1 cellular context compared by ENCODE assay signal in the genomic region with DNA sequence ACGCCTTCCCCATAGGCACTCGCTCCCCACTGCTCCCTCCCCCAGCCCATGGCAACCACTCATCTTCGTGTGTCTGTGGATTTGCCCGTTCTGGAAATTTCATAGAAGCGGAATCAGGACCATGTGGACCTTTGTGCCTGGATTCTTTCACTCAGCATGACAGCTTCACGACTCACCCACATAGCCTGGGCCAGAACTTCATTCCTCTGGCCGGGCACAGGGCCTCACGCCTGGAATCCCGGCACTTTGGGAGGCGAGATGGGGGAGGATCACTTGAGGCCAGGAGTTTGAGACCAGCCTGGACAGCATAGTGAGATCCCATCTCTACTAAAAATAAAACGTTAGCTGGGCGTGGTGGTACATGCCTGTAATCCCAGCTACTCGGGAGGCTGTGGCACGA.
TF ChIP-seq lines count a peak whose summit lies in the region.

No MANE protein-coding gene starts in this region.

TF ChIP-seq in HEK293, 187 proteins besides CTCF, POLR2A, EP300 and RAD21 (continued from another document):
- TF ChIP-seq, protein P1, sequence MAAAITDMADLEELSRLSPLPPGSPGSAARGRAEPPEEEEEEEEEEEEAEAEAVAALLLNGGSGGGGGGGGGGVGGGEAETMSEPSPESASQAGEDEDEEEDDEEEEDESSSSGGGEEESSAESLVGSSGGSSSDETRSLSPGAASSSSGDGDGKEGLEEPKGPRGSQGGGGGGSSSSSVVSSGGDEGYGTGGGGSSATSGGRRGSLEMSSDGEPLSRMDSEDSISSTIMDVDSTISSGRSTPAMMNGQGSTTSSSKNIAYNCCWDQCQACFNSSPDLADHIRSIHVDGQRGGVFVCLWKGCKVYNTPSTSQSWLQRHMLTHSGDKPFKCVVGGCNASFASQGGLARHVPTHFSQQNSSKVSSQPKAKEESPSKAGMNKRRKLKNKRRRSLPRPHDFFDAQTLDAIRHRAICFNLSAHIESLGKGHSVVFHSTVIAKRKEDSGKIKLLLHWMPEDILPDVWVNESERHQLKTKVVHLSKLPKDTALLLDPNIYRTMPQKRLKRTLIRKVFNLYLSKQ (tag by site-specific recombination; IDR thresholded peaks at IDR 0.05; ENCODE audit: borderline replicate concordance), result no peak
- TF ChIP-seq ZBTB21 (tag by site-specific recombination; IDR thresholded peaks at IDR 0.05) (no peak), ZNF266 (tag by site-specific recombination; IDR thresholded peaks at IDR 0.05; ENCODE audit: low read depth) (no peak), KLF8 (tag by site-specific recombination; IDR thresholded peaks at IDR 0.05) (no peak), SETDB1 (IDR thresholded peaks at IDR 0.05; ENCODE audit: insufficient read length, low read length) (no peak), ZNF16 (tag by site-specific recombination; IDR thresholded peaks at IDR 0.05; ENCODE audit: low read depth) (no peak)
- TF ChIP-seq, protein P2, sequence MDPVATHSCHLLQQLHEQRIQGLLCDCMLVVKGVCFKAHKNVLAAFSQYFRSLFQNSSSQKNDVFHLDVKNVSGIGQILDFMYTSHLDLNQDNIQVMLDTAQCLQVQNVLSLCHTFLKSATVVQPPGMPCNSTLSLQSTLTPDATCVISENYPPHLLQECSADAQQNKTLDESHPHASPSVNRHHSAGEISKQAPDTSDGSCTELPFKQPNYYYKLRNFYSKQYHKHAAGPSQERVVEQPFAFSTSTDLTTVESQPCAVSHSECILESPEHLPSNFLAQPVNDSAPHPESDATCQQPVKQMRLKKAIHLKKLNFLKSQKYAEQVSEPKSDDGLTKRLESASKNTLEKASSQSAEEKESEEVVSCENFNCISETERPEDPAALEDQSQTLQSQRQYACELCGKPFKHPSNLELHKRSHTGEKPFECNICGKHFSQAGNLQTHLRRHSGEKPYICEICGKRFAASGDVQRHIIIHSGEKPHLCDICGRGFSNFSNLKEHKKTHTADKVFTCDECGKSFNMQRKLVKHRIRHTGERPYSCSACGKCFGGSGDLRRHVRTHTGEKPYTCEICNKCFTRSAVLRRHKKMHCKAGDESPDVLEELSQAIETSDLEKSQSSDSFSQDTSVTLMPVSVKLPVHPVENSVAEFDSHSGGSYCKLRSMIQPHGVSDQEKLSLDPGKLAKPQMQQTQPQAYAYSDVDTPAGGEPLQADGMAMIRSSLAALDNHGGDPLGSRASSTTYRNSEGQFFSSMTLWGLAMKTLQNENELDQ (tag by site-specific recombination; IDR thresholded peaks at IDR 0.05; ENCODE audit: low read depth), result no peak
TF ChIP-seq in HEK293: peak in this region for 2.
